In genomic region chr1:9391620-9392019, GRCh38 we compare ENCODE assay signal across 37 cellular contexts.
"Had no signal": no experiment of that assay in that cellular context is flagged by ENCODE, and none has a peak within 500 bp of the region (broad histone marks: within the 10 kb centered on the region; RNA-seq: fewer than 3 reads in every experiment).

No MANE protein-coding gene starts in this region.

- H3K27me3 ChIP-seq: adrenal gland, breast epithelium, cardiac muscle cell, dorsolateral prefrontal cortex, gastroesophageal sphincter had no signal

- H3K4me1 ChIP-seq: breast epithelium had no signal

- H3K27me3 Mint-ChIP-seq: activated CD4-positive, alpha-beta memory T cell treated with anti-CD3 and anti-CD28 coated beads for 36 hours; activated CD4-positive, alpha-beta T cell treated with anti-CD3 and anti-CD28 coated beads for 36 hours; activated naive CD4-positive, alpha-beta T cell treated with anti-CD3 and anti-CD28 coated beads, Interleukin-2, amount 50 U/mL, for 24 hours; activated naive CD8-positive, alpha-beta T cell treated with anti-CD3 and anti-CD28 coated beads for 36 hours; activated naive CD8-positive, alpha-beta T cell treated with anti-CD3 and anti-CD28 coated beads, Interleukin-2, amount 50 U/mL, for 24 hours had no signal

- DNase-seq: activated CD4-positive, alpha-beta memory T cell treated with anti-CD3 and anti-CD28 coated beads for 36 hours; activated CD4-positive, alpha-beta T cell treated with anti-CD3 and anti-CD28 coated beads for 36 hours; activated CD4-positive, alpha-beta T cell treated with anti-CD3 and anti-CD28 coated beads, Interleukin-2, amount 10 ng/mL, durations not matched to agents 24 days and 14 days; activated CD4-positive, CD25-positive, alpha-beta regulatory T cell; activated CD4-positive, CD25-positive, alpha-beta regulatory T cell treated with anti-CD3 and anti-CD28 coated beads, Interleukin-2, amount 50 U/mL, for 72 hours; activated CD8-positive, alpha-beta memory T cell treated with anti-CD3 and anti-CD28 coated beads, Interleukin-2, amount 10 ng/mL, durations not matched to agents 7 days and 5 days; activated CD8-positive, alpha-beta memory T cell treated with anti-CD3 and anti-CD28 coated beads, Interleukin-2, amount 50 U/mL, for 4 hours; activated CD8-positive, alpha-beta T cell treated with anti-CD3 and anti-CD28 coated beads, Interleukin-2, amount 10 ng/mL, durations not matched to agents 7 days and 5 days; activated effector memory CD4-positive, alpha-beta T cell treated with anti-CD3 and anti-CD28 coated beads, Interleukin-2, amount 50 U/mL, for 16 hours; activated naive CD4-positive, alpha-beta T cell treated with anti-CD3 and anti-CD28 coated beads for 36 hours; activated naive CD8-positive, alpha-beta T cell treated with anti-CD3 and anti-CD28 coated beads for 36 hours; activated naive CD8-positive, alpha-beta T cell treated with anti-CD3 and anti-CD28 coated beads, Interleukin-2, amount 50 U/mL, for 24 hours; activated T-cell treated with anti-CD3 and anti-CD28 coated beads, Interleukin-2, amount 50 U/mL, for 1 hour; activated T-cell treated with anti-CD3 and anti-CD28 coated beads, Interleukin-2, amount 50 U/mL, for 48 hours; amygdala; aorta; central memory CD4-positive, alpha-beta T cell; cerebellar nuclear complex; dorsolateral prefrontal cortex; effector memory CD4-positive, alpha-beta T cell; endodermal cell; foreskin melanocyte; heart right ventricle; T-helper 1 cell; T-helper 17 cell; T1000 had no signal

- H3K27ac Mint-ChIP-seq: activated CD4-positive, alpha-beta memory T cell treated with anti-CD3 and anti-CD28 coated beads for 36 hours; activated CD4-positive, alpha-beta T cell treated with anti-CD3 and anti-CD28 coated beads, Interleukin-2, amount 10 ng/mL, durations not matched to agents 24 days and 14 days; activated CD8-positive, alpha-beta memory T cell treated with anti-CD3 and anti-CD28 coated beads, Interleukin-2, amount 10 ng/mL, durations not matched to agents 7 days and 5 days; activated CD8-positive, alpha-beta T cell treated with anti-CD3 and anti-CD28 coated beads, Interleukin-2, amount 10 ng/mL, durations not matched to agents 7 days and 5 days; activated naive CD4-positive, alpha-beta T cell treated with anti-CD3 and anti-CD28 coated beads for 36 hours; activated naive CD4-positive, alpha-beta T cell treated with anti-CD3 and anti-CD28 coated beads, Interleukin-2, amount 50 U/mL, for 24 hours; activated naive CD8-positive, alpha-beta T cell treated with anti-CD3 and anti-CD28 coated beads for 36 hours; activated naive CD8-positive, alpha-beta T cell treated with anti-CD3 and anti-CD28 coated beads, Interleukin-2, amount 50 U/mL, for 24 hours; activated T-helper 1 cell treated with anti-CD3 and anti-CD28 coated beads, Interleukin-12 subunit alpha, Interleukin-12 subunit beta, Interleukin-2, Interleukin-4 antibody, amounts not matched to agents 30 ng/mL and 10 ng/mL and 1 ng/mL, durations not matched to agents 14 hours and 24 hours and 36 hours; activated T-helper 2 cell treated with anti-CD3 and anti-CD28 coated beads, Interferon-gamma antibody, Interleukin-2, Interleukin-4, amounts not matched to agents 10 μg/mL and 5 μg/mL and 100 μg/mL, durations not matched to agents 14 hours and 24 hours and 36 hours; brain; dendritic cell treated with granulocyte-macrophage colony-stimulating factor and Interleukin-4, amounts not matched to agents 40 ng/mL and 50 ng/mL, for 4 days; endodermal cell; T-helper 17 cell; T-helper 2 cell treated with Interferon-gamma antibody and Interleukin-4, amounts not matched to agents 5 μg/mL and 100 μg/mL, for 36 hours had no signal

- H3K4me3 ChIP-seq: adrenal gland, breast epithelium, cardiac muscle cell, coronary artery, dorsolateral prefrontal cortex, gastroesophageal sphincter, heart right ventricle had no signal

- H3K27ac ChIP-seq: adrenal gland, breast epithelium, cardiac muscle cell, coronary artery, gastroesophageal sphincter, heart right ventricle had no signal

- H3K9me3 Mint-ChIP-seq: activated CD4-positive, alpha-beta T cell treated with anti-CD3 and anti-CD28 coated beads, Interleukin-2, amount 10 ng/mL, durations not matched to agents 24 days and 14 days; activated naive CD4-positive, alpha-beta T cell treated with anti-CD3 and anti-CD28 coated beads, Interleukin-2, amount 50 U/mL, for 24 hours; activated naive CD8-positive, alpha-beta T cell treated with anti-CD3 and anti-CD28 coated beads, Interleukin-2, amount 50 U/mL, for 24 hours had no signal

- H3K9me3 ChIP-seq: adrenal gland had no signal

- H3K36me3 ChIP-seq: adrenal gland, breast epithelium, cardiac muscle cell, gastroesophageal sphincter, heart right ventricle had no signal

- H3K4me3 Mint-ChIP-seq: activated CD4-positive, alpha-beta memory T cell treated with anti-CD3 and anti-CD28 coated beads for 36 hours; activated CD4-positive, alpha-beta T cell treated with anti-CD3 and anti-CD28 coated beads for 36 hours; activated CD4-positive, alpha-beta T cell treated with anti-CD3 and anti-CD28 coated beads, Interleukin-2, amount 10 ng/mL, durations not matched to agents 24 days and 14 days; activated CD8-positive, alpha-beta memory T cell treated with anti-CD3 and anti-CD28 coated beads, Interleukin-2, amount 10 ng/mL, durations not matched to agents 7 days and 5 days; activated CD8-positive, alpha-beta T cell treated with anti-CD3 and anti-CD28 coated beads, Interleukin-2, amount 10 ng/mL, durations not matched to agents 7 days and 5 days; activated naive CD4-positive, alpha-beta T cell treated with anti-CD3 and anti-CD28 coated beads for 36 hours; activated naive CD4-positive, alpha-beta T cell treated with anti-CD3 and anti-CD28 coated beads, Interleukin-2, amount 50 U/mL, for 24 hours; activated naive CD8-positive, alpha-beta T cell treated with anti-CD3 and anti-CD28 coated beads for 36 hours; activated naive CD8-positive, alpha-beta T cell treated with anti-CD3 and anti-CD28 coated beads, Interleukin-2, amount 50 U/mL, for 24 hours; activated T-helper 1 cell treated with anti-CD3 and anti-CD28 coated beads, Interleukin-12 subunit alpha, Interleukin-12 subunit beta, Interleukin-2, Interleukin-4 antibody, amounts not matched to agents 30 ng/mL and 10 ng/mL and 1 ng/mL, durations not matched to agents 14 hours and 24 hours and 36 hours; brain; dendritic cell treated with granulocyte-macrophage colony-stimulating factor and Interleukin-4, amounts not matched to agents 40 ng/mL and 50 ng/mL, for 4 days; endodermal cell; T-helper 17 cell; T-helper 2 cell treated with Interferon-gamma antibody and Interleukin-4, amounts not matched to agents 5 μg/mL and 100 μg/mL, for 36 hours had no signal

- H3K36me3 Mint-ChIP-seq: activated CD4-positive, alpha-beta memory T cell treated with anti-CD3 and anti-CD28 coated beads for 36 hours; activated CD8-positive, alpha-beta memory T cell treated with anti-CD3 and anti-CD28 coated beads, Interleukin-2, amount 10 ng/mL, durations not matched to agents 7 days and 5 days; activated naive CD4-positive, alpha-beta T cell treated with anti-CD3 and anti-CD28 coated beads, Interleukin-2, amount 50 U/mL, for 24 hours; activated naive CD8-positive, alpha-beta T cell treated with anti-CD3 and anti-CD28 coated beads for 36 hours; brain had no signal

- H3K4me1 Mint-ChIP-seq: activated naive CD4-positive, alpha-beta T cell treated with anti-CD3 and anti-CD28 coated beads, Interleukin-2, amount 50 U/mL, for 24 hours; activated naive CD8-positive, alpha-beta T cell treated with anti-CD3 and anti-CD28 coated beads for 36 hours; activated naive CD8-positive, alpha-beta T cell treated with anti-CD3 and anti-CD28 coated beads, Interleukin-2, amount 50 U/mL, for 24 hours; endodermal cell had no signal
